In the genomic region with DNA sequence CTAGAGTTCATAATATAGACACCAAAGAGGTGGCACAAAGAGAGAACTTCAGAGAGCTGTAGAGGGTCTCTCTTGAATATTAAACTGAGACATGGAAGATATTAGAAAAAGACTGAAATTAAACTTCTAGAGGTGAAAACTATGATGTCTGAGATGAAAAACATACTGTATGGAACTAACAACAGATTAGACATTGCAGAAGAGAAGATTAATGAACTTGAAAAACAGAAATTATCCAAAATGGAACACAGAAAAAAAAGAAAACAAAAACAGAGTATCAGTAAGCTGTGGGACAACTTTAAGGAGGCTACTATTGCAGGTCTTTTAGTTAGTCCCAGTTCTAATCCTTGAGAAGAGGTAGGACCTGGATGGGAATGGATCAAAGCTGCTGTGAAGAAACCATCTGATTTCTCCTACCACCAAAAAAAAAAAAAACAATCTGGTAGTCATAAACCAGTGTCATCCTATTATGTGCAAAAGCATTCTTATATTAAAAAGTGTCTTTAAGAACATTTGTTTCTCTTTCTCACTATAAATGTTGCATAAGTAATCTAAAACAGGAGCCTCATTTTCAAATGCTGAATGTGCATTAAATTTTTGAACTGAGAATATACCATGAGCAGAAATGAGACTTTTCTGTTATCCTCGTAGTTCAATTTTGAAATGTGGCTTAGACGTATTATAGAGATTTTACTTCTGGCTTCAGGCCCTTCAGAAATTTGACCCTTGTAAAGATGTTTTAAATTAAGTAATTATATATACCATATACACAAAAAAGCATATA, we compare ENCODE assay signal across 2 cellular contexts.
TF ChIP-seq lines count a peak whose summit lies in the region.

No MANE protein-coding gene starts in this region.

TF ChIP-seq in A549, 52 proteins besides CTCF, POLR2A, EP300 and RAD21:
- TF ChIP-seq CHD4 (IDR thresholded peaks at IDR 0.05; ENCODE audit: borderline replicate concordance) (no peak), MAFK (IDR thresholded peaks at IDR 0.05; ENCODE audit: partially characterized antibody) (peak; percentile 52)

TF ChIP-seq in endothelial cell of umbilical vein, 7 proteins besides CTCF, POLR2A, EP300 and RAD21:
- no peak for TF ChIP-seq FOS (IDR thresholded peaks at IDR 0.05; ENCODE audit: borderline replicate concordance, insufficient read depth, low read length)
- TF ChIP-seq EZH2 (IDR thresholded peaks at IDR 0.05; ENCODE audit: borderline replicate concordance, low read depth, low read length, severe bottlenecking): no peak
- TF ChIP-seq, protein P1, sequence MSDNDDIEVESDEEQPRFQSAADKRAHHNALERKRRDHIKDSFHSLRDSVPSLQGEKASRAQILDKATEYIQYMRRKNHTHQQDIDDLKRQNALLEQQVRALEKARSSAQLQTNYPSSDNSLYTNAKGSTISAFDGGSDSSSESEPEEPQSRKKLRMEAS (IDR thresholded peaks at IDR 0.05; ENCODE audit: insufficient read depth, insufficient read length): no peak
- no peak for TF ChIP-seq GATA2 (IDR thresholded peaks at IDR 0.05; ENCODE audit: insufficient read depth, insufficient read length, low read depth, low read length)
